ENCODE assay signal across 10 cellular contexts in genomic region chr17:75927286-75927922, GRCh38. TPM values are rescaled to one million over a fixed set of nuclear protein-coding genes. Genes with fewer than 3 reads are reported as not detected.
DNase-seq lines count a peak whose midpoint lies in the region; ATAC-seq and TF ChIP-seq lines count a peak whose summit lies in the region.
"Had no signal": no experiment of that assay in that cellular context is flagged by ENCODE, and none has a peak within 500 bp of the region (broad histone marks: within the 10 kb centered on the region; RNA-seq: fewer than 3 reads in every experiment).

No MANE protein-coding gene starts in this region.

- H3K27ac Mint-ChIP-seq in stimulated activated memory B cell treated with anti-CD40 and anti-IgM and Interleukin-4, amounts not matched to agents 10 μg/mL and 1 μg/mL and 100 μg/mL, for 72 hours: no peak overlapping the region
- H3K27ac Mint-ChIP-seq: brain had no signal

- POLR2A ChIA-PET in RWPE1 (lab: Yijun Ruan, JAX; ENCODE audit: low non-redundant PET): interaction anchor here (0.6 to 1.5 kb wide), 2 partner anchors 13 to 21 kb away, joined by 3 to 4 read pairs; partner anchors contain the start of gene FBF1

- H3K27me3 ChIP-seq in right cardiac atrium (ENCODE audit: control insufficient read depth, insufficient read depth): no peaks in the 10 kb centered on the region

- H3K4me1 ChIP-seq in right cardiac atrium (ENCODE audit: control insufficient read depth, insufficient read depth, low read length): peaks cover 2% of the 10 kb centered on the region

- H3K4me1 Mint-ChIP-seq in stimulated activated memory B cell treated with anti-CD40 and anti-IgM and Interleukin-4, amounts not matched to agents 10 μg/mL and 1 μg/mL and 100 μg/mL, for 72 hours: no peaks in the 10 kb centered on the region
- H3K4me1 Mint-ChIP-seq: brain had no signal

- no peaks in the 10 kb centered on the region for H3K9me3 ChIP-seq in right cardiac atrium (ENCODE audit: control insufficient read depth, low read length)

- ATAC-seq in right cardiac atrium (peak in 1 of 2 donors; percentile 24), GM19467 (IDR thresholded peaks at IDR 0.05; ENCODE audit: unreplicated experiment) (no peak)
- ATAC-seq in stimulated activated memory B cell treated with anti-CD40 and anti-IgM and Interleukin-4, amounts not matched to agents 10 μg/mL and 1 μg/mL and 100 μg/mL, for 72 hours: no peak

- peak; percentile 64 for TF ChIP-seq CTCF in GM12874 (IDR thresholded peaks at IDR 0.05; ENCODE audit: insufficient read depth, low read depth, low read length)
- no peak for TF ChIP-seq CTCF in RWPE1 (conservative IDR thresholded peaks at IDR 0.05; ENCODE audit: low read depth)

- H3K4me3 Mint-ChIP-seq in stimulated activated memory B cell treated with anti-CD40 and anti-IgM and Interleukin-4, amounts not matched to agents 10 μg/mL and 1 μg/mL and 100 μg/mL, for 72 hours: no peak overlapping the region
- H3K4me3 Mint-ChIP-seq: brain had no signal

- no peaks in the 10 kb centered on the region for H3K9me3 Mint-ChIP-seq in stimulated activated memory B cell treated with anti-CD40 and anti-IgM and Interleukin-4, amounts not matched to agents 10 μg/mL and 1 μg/mL and 100 μg/mL, for 72 hours
- H3K9me3 Mint-ChIP-seq: brain had no signal

- WGBS in right cardiac atrium: 64% methylated on average over 6 of the region's 6 CpGs

- no peaks in the 10 kb centered on the region for H3K27me3 Mint-ChIP-seq in stimulated activated memory B cell treated with anti-CD40 and anti-IgM and Interleukin-4, amounts not matched to agents 10 μg/mL and 1 μg/mL and 100 μg/mL, for 72 hours

- DNase-seq in AG08395 (ENCODE audit: low spot score) (peak; percentile 30), RWPE1 (ENCODE audit: low spot score) (peak; percentile 10), right cardiac atrium (peak in 2 of 3 donors; percentile 1 to 47)
- DNase-seq in activated naive CD4-positive, alpha-beta T cell treated with anti-CD3 and anti-CD28 coated beads, Interleukin-2, amount 50 U/mL, for 16 hours: no peak
- DNase-seq in activated CD4-positive, alpha-beta T cell treated with anti-CD3 and anti-CD28 coated beads for 1 hour: no peak
- DNase-seq: NK-92 treated with Interleukin-12 subunit alpha and Interleukin-12 subunit beta, amount 100 ng/mL, for 24 hours had no signal

- H3K4me3 ChIP-seq in right cardiac atrium (ENCODE audit: low read length): no peak overlapping the region

- CTCF ChIA-PET in RWPE1 (lab: Yijun Ruan, JAX): interaction anchor here (0.5 to 1.7 kb wide), 6 partner anchors 14 to 883 kb away, joined by 3 to 7 read pairs (median 3); partner anchors contain the start of gene WBP2

- peaks cover 9% of the 10 kb centered on the region for H3K36me3 Mint-ChIP-seq in stimulated activated memory B cell treated with anti-CD40 and anti-IgM and Interleukin-4, amounts not matched to agents 10 μg/mL and 1 μg/mL and 100 μg/mL, for 72 hours

- intact Hi-C loops in right cardiac atrium (cut with DNase I): no loop called here

- H3K27ac ChIP-seq in RWPE1 (peak overlapping the region; percentile 71), right cardiac atrium (ENCODE audit: low read length) (no peak overlapping the region)

RNA-seq across cellular contexts. Expression of gene FBF1, which starts 13.4 kb away (rescaled TPM):
- 1 to 10 TPM; 4.8 to 5.5 (median 5.1) TPM for total RNA-seq in right cardiac atrium
- polyA plus RNA-seq in right cardiac atrium: 5.0 TPM

RNA-seq across cellular contexts. Expression of gene MRPL38, which starts 22.7 kb away (rescaled TPM):
- 10 to 100 TPM; 64.1 to 94.2 (median 83.8) TPM for total RNA-seq in right cardiac atrium
- polyA plus RNA-seq in right cardiac atrium: 57.9 TPM

RNA-seq across cellular contexts. Expression of gene TRIM65, which starts 30.7 kb away (rescaled TPM):
- total RNA-seq in right cardiac atrium: 10 to 100 TPM in 1 of 4 donors, 1 to 10 TPM in 3; 5.7 to 10.7 (median 7.7) TPM
- polyA plus RNA-seq in right cardiac atrium: 7.9 TPM

RNA-seq across cellular contexts. Expression of gene TRIM47, which starts 49.0 kb away (rescaled TPM):
- total RNA-seq in right cardiac atrium: 10 to 100 TPM; 24.1 to 25.9 (median 25.3) TPM
- 19.2 TPM for polyA plus RNA-seq in right cardiac atrium

RNA-seq across cellular contexts. Expression of gene ACOX1, which starts 51.6 kb away (rescaled TPM):
- 10 to 100 TPM; 56.9 to 67.5 (median 62.3) TPM for total RNA-seq in right cardiac atrium
- polyA plus RNA-seq in right cardiac atrium: 18.7 TPM

Comparison
In these comparisons a context has a peak if more than half of its experiments do, and no peak if none do; other contexts are left out.
1. DNase-seq: peak in AG08395 (single experiment), RWPE1 (single experiment) and right cardiac atrium (2 of 3); none in activated naive CD4-positive, alpha-beta T cell treated with anti-CD3 and anti-CD28 coated beads, Interleukin-2, amount 50 U/mL, for 16 hours (single experiment) and activated CD4-positive, alpha-beta T cell treated with anti-CD3 and anti-CD28 coated beads for 1 hour (single experiment).